ENCODE assay signal across 1 cellular context in genomic region chr1:154006136-154006535, GRCh38.
TF ChIP-seq lines count a peak whose summit lies in the region.

No MANE protein-coding gene starts in this region.

TF ChIP-seq in IMR-90, 13 proteins besides CTCF, POLR2A, EP300 and RAD21:
- TF ChIP-seq CEBPB (IDR thresholded peaks at IDR 0.05; ENCODE audit: low read depth, low read length), result no peak
TF ChIP-seq in IMR-90: peak in this region for 0.
